Comparison of ENCODE assay signal across 7 cellular contexts in genomic region chr2:55134316-55134706, GRCh38.
A peak's percentile ranks its signal among the peaks of the same experiment; 100 is the strongest.
DNase-seq lines count a peak whose midpoint lies in the region; ATAC-seq and TF ChIP-seq lines count a peak whose summit lies in the region.

No MANE protein-coding gene starts in this region.

- TF ChIP-seq EP300 in gastroesophageal sphincter (IDR thresholded peaks at IDR 0.05): no peak

- no peak for TF ChIP-seq POLR2A in Peyer's patch (IDR thresholded peaks at IDR 0.05)
- no peak for TF ChIP-seq POLR2A in gastroesophageal sphincter (IDR thresholded peaks at IDR 0.05)

- no peaks in the 10 kb centered on the region for H3K27me3 Mint-ChIP-seq in stimulated activated naive CD8-positive, alpha-beta T cell treated with anti-CD3 and anti-CD28 coated beads, Interleukin-15, Interleukin-2, amounts not matched to agents 100 ng/mL and 50 ng/mL, for 24 hours

- H3K4me3 Mint-ChIP-seq in stimulated activated naive CD8-positive, alpha-beta T cell treated with anti-CD3 and anti-CD28 coated beads, Interleukin-15, Interleukin-2, amounts not matched to agents 100 ng/mL and 50 ng/mL, for 24 hours: peak overlapping the region; percentile 85

- H3K9me3 ChIP-seq in Peyer's patch: no peaks in the 10 kb centered on the region
- no peaks in the 10 kb centered on the region for H3K9me3 ChIP-seq in gastroesophageal sphincter

- ATAC-seq in GM21526 (IDR thresholded peaks at IDR 0.05; ENCODE audit: low FRiP score, unreplicated experiment): peak; percentile 32
- no peak for ATAC-seq in gastroesophageal sphincter
- ATAC-seq in HG03457 (IDR thresholded peaks at IDR 0.05; ENCODE audit: unreplicated experiment): no peak
- no peak for ATAC-seq in HG02884 (IDR thresholded peaks at IDR 0.05; ENCODE audit: unreplicated experiment)

- H3K4me1 Mint-ChIP-seq in stimulated activated naive CD8-positive, alpha-beta T cell treated with anti-CD3 and anti-CD28 coated beads, Interleukin-15, Interleukin-2, amounts not matched to agents 100 ng/mL and 50 ng/mL, for 24 hours (ENCODE audit: low read depth): peaks cover 32% of the 10 kb centered on the region

- peaks cover 0 to 40% (median 7%) of the 10 kb centered on the region in 4 donors for H3K4me1 ChIP-seq in Peyer's patch
- peaks cover 4 to 43% (median 7%) of the 10 kb centered on the region in 3 donors for H3K4me1 ChIP-seq in gastroesophageal sphincter

- H3K36me3 Mint-ChIP-seq in stimulated activated naive CD8-positive, alpha-beta T cell treated with anti-CD3 and anti-CD28 coated beads, Interleukin-15, Interleukin-2, amounts not matched to agents 100 ng/mL and 50 ng/mL, for 24 hours (ENCODE audit: low read depth): no peaks in the 10 kb centered on the region

- H3K27ac ChIP-seq in Peyer's patch (peak overlapping the region; percentile 63 to 73 (median 65)), gastroesophageal sphincter (peak overlapping the region; percentile 68 to 79 (median 74))

- WGBS in gastroesophageal sphincter (ENCODE audit: low coverage in 1 of 2), 2 donors: 54 to 88% methylated on average over 1 of the region's 1 CpG

- DNase-seq in Peyer's patch (peak in 1 of 3 donors; percentile 20), OCI-M1 (lab: John Stamatoyannopoulos, UW) (no peak)

- H3K36me3 ChIP-seq in Peyer's patch (no peaks in the 10 kb centered on the region), gastroesophageal sphincter (no peaks in the 10 kb centered on the region)

- H3K27ac Mint-ChIP-seq in stimulated activated naive CD8-positive, alpha-beta T cell treated with anti-CD3 and anti-CD28 coated beads, Interleukin-15, Interleukin-2, amounts not matched to agents 100 ng/mL and 50 ng/mL, for 24 hours: peak overlapping the region; percentile 98

- no peaks in the 10 kb centered on the region for H3K9me3 Mint-ChIP-seq in stimulated activated naive CD8-positive, alpha-beta T cell treated with anti-CD3 and anti-CD28 coated beads, Interleukin-15, Interleukin-2, amounts not matched to agents 100 ng/mL and 50 ng/mL, for 24 hours

- no peak for TF ChIP-seq CTCF in Peyer's patch (IDR thresholded peaks at IDR 0.05)
- no peak for TF ChIP-seq CTCF in gastroesophageal sphincter (IDR thresholded peaks at IDR 0.05)

- H3K27me3 ChIP-seq in Peyer's patch (no peaks in the 10 kb centered on the region), gastroesophageal sphincter (no peaks in the 10 kb centered on the region)

- peak overlapping the region in 3 of 4 donors; percentile 27 to 34 (median 34) for H3K4me3 ChIP-seq in Peyer's patch
- H3K4me3 ChIP-seq in gastroesophageal sphincter: peak overlapping the region in 1 of 2 donors; percentile 38
